Comparison of ENCODE assay signal across 8 cellular contexts in genomic region chr1:224434447-224435317, GRCh38. TPM values are rescaled to one million over a fixed set of nuclear protein-coding genes. Genes with fewer than 3 reads are reported as not detected.
A peak's percentile ranks its signal among the peaks of the same experiment; 100 is the strongest.
DNase-seq lines count a peak whose midpoint lies in the region; ATAC-seq and TF ChIP-seq lines count a peak whose summit lies in the region.

Gene WDR26, minus strand, starts transcription at chr1:224434797.

- H3K36me3 ChIP-seq in mammary epithelial cell (ENCODE audit: insufficient read depth, low read length) (no peaks in the 10 kb centered on the region), smooth muscle cell (ENCODE audit: low read depth) (no peaks in the 10 kb centered on the region)

- H2AFZ ChIP-seq in mammary epithelial cell (ENCODE audit: low read depth, low read length) (peak within 1 kb of the TSS; percentile 93), smooth muscle cell (ENCODE audit: low read depth) (peak within 1 kb of the TSS; percentile 93)

- peaks cover 20% of the 10 kb centered on the region for H3F3A ChIP-seq in smooth muscle cell (ENCODE audit: low read depth)

- TF ChIP-seq CTCF in AG04450 (IDR thresholded peaks at IDR 0.05; ENCODE audit: low read depth, low read length) (peak; percentile 13; the same call in 1 of the 2 replicates), WI38 (IDR thresholded peaks at IDR 0.05; ENCODE audit: low read depth, low read length) (no peak), mammary epithelial cell (conservative IDR thresholded peaks at IDR 0.05 in 1 of 2, IDR thresholded peaks at IDR 0.05 in 1 of 2; ENCODE audit: extremely low read depth in 1 of 2, insufficient read depth in 1 of 2, low read depth in 1 of 2, low read length in 2 of 2) (peak in 1 of 2 donors; percentile 30), smooth muscle cell (IDR thresholded peaks at IDR 0.05; ENCODE audit: borderline replicate concordance, insufficient read depth, poor library complexity, severe bottlenecking) (no peak)

- ATAC-seq in GM18868 (IDR thresholded peaks at IDR 0.05; ENCODE audit: unreplicated experiment), result peak; percentile 93
- ATAC-seq in HG03097 (IDR thresholded peaks at IDR 0.05; ENCODE audit: low FRiP score, unreplicated experiment), result peak; percentile 81

- in situ Hi-C loops in mammary epithelial cell (cut with MboI; ENCODE audit: low sequenced_read_pairs in 2 of 2), result no loop called here

- dilution Hi-C loops in mammary epithelial cell (cut with HindIII; ENCODE audit: low sequenced_read_pairs), result no loop called here

- TSS peak; percentile 48 for BruUV-seq in mammary epithelial cell (replicated peaks; lab: Mats Ljungman, UMichigan)

- H3K4me3 ChIP-seq in AG04450 (ENCODE audit: low read depth, low read length) (peak within 1 kb of the TSS; percentile 87), WI38 (ENCODE audit: low read depth, low read length) (peak within 1 kb of the TSS; percentile 82), mammary epithelial cell (replicated peaks in 1 of 3; ENCODE audit: insufficient read depth in 1 of 3, low read depth in 2 of 3, low read length in 3 of 3) (peak within 1 kb of the TSS; percentile 62 to 91 (median 71)), smooth muscle cell (peak within 1 kb of the TSS; percentile 90)

- intact Hi-C loops in mammary epithelial cell (cut with micrococcal nuclease), result loop anchor here (1.0 kb wide), 1 partner anchor 23 kb away; no protein-coding TSS in a partner anchor

- POLR2A ChIA-PET in AG04450 (lab: Yijun Ruan, JAX), result interaction anchor here (0.6 to 1.6 kb wide), 9 partner anchors 8 to 439 kb away, joined by 3 to 9 read pairs (median 4); no protein-coding TSS in a partner anchor

- H3K27me3 ChIP-seq in AG04450 (ENCODE audit: control insufficient read depth, insufficient read depth, low read length) (no peaks in the 10 kb centered on the region), mammary epithelial cell (ENCODE audit: insufficient read depth, low read length) (no peaks in the 10 kb centered on the region), smooth muscle cell (ENCODE audit: low read depth) (no peaks in the 10 kb centered on the region)

- H3K79me2 ChIP-seq in mammary epithelial cell (ENCODE audit: insufficient read depth, low read length) (peaks cover 64% of the 10 kb centered on the region), smooth muscle cell (ENCODE audit: low read depth) (peaks cover 77% of the 10 kb centered on the region)

- peak within 1 kb of the TSS; percentile 97 for H3K4me2 ChIP-seq in mammary epithelial cell (ENCODE audit: insufficient read depth, low read depth, low read length)
- H3K4me2 ChIP-seq in smooth muscle cell, result peak within 1 kb of the TSS; percentile 97

- no peak for DNase-seq in AG04450 (ENCODE audit: low read depth, low spot score)
- peak; percentile 68 for DNase-seq in NCI-H2227 treated with DMSO at 0.1 percent for 48 hours (lab: John Stamatoyannopoulos, UW)
- DNase-seq in mammary epithelial cell, result peak; percentile 74
- DNase-seq in iPS-NIHi7 (ENCODE audit: extremely low spot score), result peak; percentile 90
- DNase-seq in smooth muscle cell (lab: John Stamatoyannopoulos, UW; ENCODE audit: unreplicated experiment), result peak; percentile 71

- H3K27ac ChIP-seq in AG04450 (ENCODE audit: low read depth, low read length), result peak within 1 kb of the TSS; percentile 92
- H3K27ac ChIP-seq in mammary epithelial cell (ENCODE audit: insufficient read depth, low read depth, low read length), result peak within 1 kb of the TSS; percentile 74
- H3K27ac ChIP-seq in smooth muscle cell (ENCODE audit: low read depth), result peak within 1 kb of the TSS; percentile 84

- H3K4me1 ChIP-seq in mammary epithelial cell (ENCODE audit: insufficient read depth, low read length) (peaks cover 42% of the 10 kb centered on the region), smooth muscle cell (ENCODE audit: low read depth) (peaks cover 43% of the 10 kb centered on the region)

- CTCF ChIA-PET in AG04450 (lab: Charles Lee) (interaction anchor here (1.5 to 2.5 kb wide), 2 partner anchors 22 to 488 kb away, joined by 6 to 24 read pairs; no protein-coding TSS in a partner anchor), mammary epithelial cell (lab: Charles Lee; ENCODE audit: low non-redundant PET) (interaction anchor here (0.6 kb wide), 2 partner anchors 143 to 218 kb away, joined by 3 to 5 read pairs; no protein-coding TSS in a partner anchor)

- peak within 1 kb of the TSS; percentile 67 for H3K9ac ChIP-seq in mammary epithelial cell (ENCODE audit: insufficient read depth, low read length)
- peak within 1 kb of the TSS; percentile 92 for H3K9ac ChIP-seq in smooth muscle cell (ENCODE audit: low read depth)

- no peaks in the 10 kb centered on the region; the same call in 1 of the 2 replicates for H3K9me3 ChIP-seq in AG04450 (ENCODE audit: control insufficient read depth, insufficient read depth, low read length)
- H3K9me3 ChIP-seq in mammary epithelial cell (replicated peaks; ENCODE audit: insufficient read depth, low read length), result no peaks in the 10 kb centered on the region
- H3K9me3 ChIP-seq in smooth muscle cell (replicated peaks; ENCODE audit: low read depth), result no peaks in the 10 kb centered on the region

- 11% methylated on average over 3 of the region's 70 CpGs for WGBS in mammary epithelial cell (ENCODE audit: low coverage, missing lambda C conversion rate)
- 1% methylated on average over 33 of the region's 70 CpGs for WGBS in smooth muscle cell (ENCODE audit: low lambda C conversion rate)

- H4K20me1 ChIP-seq in mammary epithelial cell (ENCODE audit: insufficient read depth, low read length) (peaks cover 3% of the 10 kb centered on the region), smooth muscle cell (ENCODE audit: low read depth) (peaks cover 45% of the 10 kb centered on the region)

RNA-seq across cellular contexts. Expression of gene WDR26, which starts in this region (rescaled TPM):
- polyA plus RNA-seq in AG04450 (2011; rRNA removed), result 58.7 and 70.6 TPM in 2 replicates
- 97.2 and 120 TPM in 2 replicates for polyA minus RNA-seq in AG04450 (2011; rRNA and poly(A)+ RNA removed)
- total RNA-seq in mammary epithelial cell, result 10 to 100 TPM; 56.5 to 74.5 TPM
- 24.1 TPM for polyA plus RNA-seq in mammary epithelial cell
- polyA minus RNA-seq in mammary epithelial cell, result 93.5 TPM
- 79.5 and 81.4 TPM in 2 replicates for total RNA-seq in smooth muscle cell
- 8.6 and 12.0 TPM in 2 replicates for polyA plus RNA-seq in smooth muscle cell
